ENCODE assay signal across 16 cellular contexts in genomic region chr2:181615086-181615635, GRCh38. TPM values are rescaled to one million over a fixed set of nuclear protein-coding genes. Genes with fewer than 3 reads are reported as not detected.
"Had no signal": no experiment of that assay in that cellular context is flagged by ENCODE, and none has a peak within 500 bp of the region (broad histone marks: within the 10 kb centered on the region; RNA-seq: fewer than 3 reads in every experiment).

No MANE protein-coding gene starts in this region.

- H3K36me3 ChIP-seq: adrenal gland, gastroesophageal sphincter, pancreas, thoracic aorta had no signal

- H3K9me3 Mint-ChIP-seq: activated CD8-positive, alpha-beta T cell treated with anti-CD3 and anti-CD28 coated beads for 36 hours; activated naive CD4-positive, alpha-beta T cell treated with anti-CD3 and anti-CD28 coated beads, Interleukin-2, amount 50 U/mL, for 24 hours; activated T-cell treated with anti-CD3 and anti-CD28 coated beads, Interleukin-2, amount 50 U/mL, for 4 hours; memory B cell; naive thymus-derived CD4-positive, alpha-beta T cell; stimulated activated effector memory CD8-positive, alpha-beta T cell treated with anti-CD3 and anti-CD28 coated beads, Interleukin-12 subunit alpha, Interleukin-12 subunit beta, amount 100 ng/mL, for 72 hours; WTC11 had no signal

- H3K4me3 ChIP-seq: adrenal gland, gastroesophageal sphincter, mucosa of descending colon, pancreas, thoracic aorta had no signal

- H3K27me3 ChIP-seq: adrenal gland, gastroesophageal sphincter, pancreas had no signal

- H3K4me1 ChIP-seq: adrenal gland, gastroesophageal sphincter, pancreas had no signal

- H3K27ac ChIP-seq: adrenal gland, gastroesophageal sphincter, pancreas, thoracic aorta had no signal

- DNase-seq: activated CD4-positive, alpha-beta T cell treated with anti-CD3 and anti-CD28 coated beads for 48 hours; activated CD8-positive, alpha-beta T cell treated with anti-CD3 and anti-CD28 coated beads for 36 hours; activated effector memory CD4-positive, alpha-beta T cell treated with anti-CD3 and anti-CD28 coated beads, Interleukin-2, amount 50 U/mL, for 16 hours; activated T-cell treated with anti-CD3 and anti-CD28 coated beads, Interleukin-2, amount 50 U/mL, for 4 hours; adrenal gland; kidney glomerular epithelial cell; left ventricle myocardium superior; mucosa of descending colon; naive thymus-derived CD4-positive, alpha-beta T cell; pancreas had no signal

- H3K4me3 Mint-ChIP-seq: activated CD8-positive, alpha-beta T cell treated with anti-CD3 and anti-CD28 coated beads for 36 hours; activated naive CD4-positive, alpha-beta T cell treated with anti-CD3 and anti-CD28 coated beads, Interleukin-2, amount 50 U/mL, for 24 hours; activated T-cell treated with anti-CD3 and anti-CD28 coated beads, Interleukin-2, amount 50 U/mL, for 4 hours; memory B cell; naive thymus-derived CD4-positive, alpha-beta T cell; stimulated activated effector memory CD8-positive, alpha-beta T cell treated with anti-CD3 and anti-CD28 coated beads, Interleukin-12 subunit alpha, Interleukin-12 subunit beta, amount 100 ng/mL, for 72 hours; WTC11 had no signal

- H3K9me3 ChIP-seq: adrenal gland, gastroesophageal sphincter, mucosa of descending colon, pancreas, thoracic aorta had no signal

- H3K27ac Mint-ChIP-seq: activated CD8-positive, alpha-beta T cell treated with anti-CD3 and anti-CD28 coated beads for 36 hours; activated naive CD4-positive, alpha-beta T cell treated with anti-CD3 and anti-CD28 coated beads, Interleukin-2, amount 50 U/mL, for 24 hours; memory B cell; naive thymus-derived CD4-positive, alpha-beta T cell; stimulated activated effector memory CD8-positive, alpha-beta T cell treated with anti-CD3 and anti-CD28 coated beads, Interleukin-12 subunit alpha, Interleukin-12 subunit beta, amount 100 ng/mL, for 72 hours; WTC11 had no signal

- H3K4me1 Mint-ChIP-seq: activated naive CD4-positive, alpha-beta T cell treated with anti-CD3 and anti-CD28 coated beads, Interleukin-2, amount 50 U/mL, for 24 hours; memory B cell; stimulated activated effector memory CD8-positive, alpha-beta T cell treated with anti-CD3 and anti-CD28 coated beads, Interleukin-12 subunit alpha, Interleukin-12 subunit beta, amount 100 ng/mL, for 72 hours had no signal

- H3K36me3 Mint-ChIP-seq: activated naive CD4-positive, alpha-beta T cell treated with anti-CD3 and anti-CD28 coated beads, Interleukin-2, amount 50 U/mL, for 24 hours; memory B cell; naive thymus-derived CD4-positive, alpha-beta T cell; stimulated activated effector memory CD8-positive, alpha-beta T cell treated with anti-CD3 and anti-CD28 coated beads, Interleukin-12 subunit alpha, Interleukin-12 subunit beta, amount 100 ng/mL, for 72 hours; WTC11 had no signal

- H3K27me3 Mint-ChIP-seq: activated CD8-positive, alpha-beta T cell treated with anti-CD3 and anti-CD28 coated beads for 36 hours; activated naive CD4-positive, alpha-beta T cell treated with anti-CD3 and anti-CD28 coated beads, Interleukin-2, amount 50 U/mL, for 24 hours had no signal

RNA-seq across cellular contexts. Expression of gene CERKL, which starts 41.7 kb away (rescaled TPM):
- total RNA-seq: adrenal gland, left ventricle myocardium superior, thoracic aorta had no signal
